1 cellular context compared by ENCODE assay signal in genomic region chr6:42226251-42227143, GRCh38.
TF ChIP-seq lines count a peak whose summit lies in the region.

No MANE protein-coding gene starts in this region.

TF ChIP-seq in HepG2, 621 proteins besides CTCF, POLR2A, EP300 and RAD21 (continued from another document):
- TF ChIP-seq, protein P1, sequence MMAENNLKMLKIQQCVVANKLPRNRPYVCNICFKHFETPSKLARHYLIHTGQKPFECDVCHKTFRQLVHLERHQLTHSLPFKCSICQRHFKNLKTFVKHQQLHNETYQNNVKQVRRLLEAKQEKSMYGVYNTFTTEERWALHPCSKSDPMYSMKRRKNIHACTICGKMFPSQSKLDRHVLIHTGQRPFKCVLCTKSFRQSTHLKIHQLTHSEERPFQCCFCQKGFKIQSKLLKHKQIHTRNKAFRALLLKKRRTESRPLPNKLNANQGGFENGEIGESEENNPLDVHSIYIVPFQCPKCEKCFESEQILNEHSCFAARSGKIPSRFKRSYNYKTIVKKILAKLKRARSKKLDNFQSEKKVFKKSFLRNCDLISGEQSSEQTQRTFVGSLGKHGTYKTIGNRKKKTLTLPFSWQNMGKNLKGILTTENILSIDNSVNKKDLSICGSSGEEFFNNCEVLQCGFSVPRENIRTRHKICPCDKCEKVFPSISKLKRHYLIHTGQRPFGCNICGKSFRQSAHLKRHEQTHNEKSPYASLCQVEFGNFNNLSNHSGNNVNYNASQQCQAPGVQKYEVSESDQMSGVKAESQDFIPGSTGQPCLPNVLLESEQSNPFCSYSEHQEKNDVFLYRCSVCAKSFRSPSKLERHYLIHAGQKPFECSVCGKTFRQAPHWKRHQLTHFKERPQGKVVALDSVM (CRISPR knock-in tag; IDR thresholded peaks at IDR 0.05): no peak
- TF ChIP-seq LCORL (IDR thresholded peaks at IDR 0.05) (no peak), LCORL (CRISPR knock-in tag; IDR thresholded peaks at IDR 0.05) (no peak), IRF2 (CRISPR knock-in tag; IDR thresholded peaks at IDR 0.05) (no peak), PHF21A (CRISPR knock-in tag; IDR thresholded peaks at IDR 0.05) (peak; percentile 30; the same call in 1 of the 2 replicates), ZNF10 (CRISPR knock-in tag; IDR thresholded peaks at IDR 0.05; ENCODE audit: borderline replicate concordance, low read depth) (no peak), SP2 (CRISPR knock-in tag; IDR thresholded peaks at IDR 0.05) (no peak), TEAD3 (CRISPR knock-in tag; optimal IDR thresholded peaks at IDR 0.05; ENCODE audit: borderline replicate concordance) (no peak), ZNF292 (CRISPR knock-in tag; IDR thresholded peaks at IDR 0.05; ENCODE audit: borderline replicate concordance, low read depth) (peak; percentile 42; the same call in 1 of the 2 replicates), FOXP1 (IDR thresholded peaks at IDR 0.05) (no peak), FOXP1 (CRISPR knock-in tag; IDR thresholded peaks at IDR 0.05) (no peak), THAP11 (CRISPR knock-in tag; IDR thresholded peaks at IDR 0.05) (no peak), ZNF460 (CRISPR knock-in tag; IDR thresholded peaks at IDR 0.05; ENCODE audit: borderline replicate concordance) (no peak), RCOR2 (CRISPR knock-in tag; IDR thresholded peaks at IDR 0.05) (no peak), HMG20B (CRISPR knock-in tag; conservative IDR thresholded peaks at IDR 0.05) (no peak), ZNF878 (CRISPR knock-in tag; IDR thresholded peaks at IDR 0.05) (no peak), FOXJ3 (CRISPR knock-in tag; IDR thresholded peaks at IDR 0.05; ENCODE audit: borderline replicate concordance) (no peak), NR2F2 (IDR thresholded peaks at IDR 0.05; ENCODE audit: borderline replicate concordance, low read depth) (no peak), ZNF468 (CRISPR knock-in tag; IDR thresholded peaks at IDR 0.05) (no peak), KLF9 (CRISPR knock-in tag; IDR thresholded peaks at IDR 0.05; ENCODE audit: low read depth) (no peak), POLR2G (IDR thresholded peaks at IDR 0.05; ENCODE audit: low read depth, low read length) (0 out of 2 replicates have a peak, but pooled peaks have one; percentile 26), HNF4G (IDR thresholded peaks at IDR 0.05; ENCODE audit: borderline replicate concordance, low read depth, low read length) (peak; percentile 14; the same call in 1 of the 2 replicates), HNF4G (CRISPR knock-in tag; IDR thresholded peaks at IDR 0.05; ENCODE audit: borderline replicate concordance, low read depth) (no peak), ZNF441 (CRISPR knock-in tag; IDR thresholded peaks at IDR 0.05; ENCODE audit: borderline replicate concordance) (no peak), MAFF (IDR thresholded peaks at IDR 0.05; ENCODE audit: low read depth, low read length) (peak; percentile 30), ZMYM3 (CRISPR knock-in tag; IDR thresholded peaks at IDR 0.05) (peak; percentile 47; the same call in 1 of the 2 replicates), ZXDC (CRISPR knock-in tag; IDR thresholded peaks at IDR 0.05) (no peak), KMT2A (CRISPR knock-in tag; IDR thresholded peaks at IDR 0.05) (no peak), ZNF501 (CRISPR knock-in tag; IDR thresholded peaks at IDR 0.05) (peak; percentile 66; the same call in 1 of the 2 replicates), KDM6A (CRISPR knock-in tag; IDR thresholded peaks at IDR 0.05; ENCODE audit: low read depth) (no peak), RXRA (CRISPR knock-in tag; IDR thresholded peaks at IDR 0.05) (peak; percentile 89; the same call in 1 of the 2 replicates), MXD3 (CRISPR knock-in tag; IDR thresholded peaks at IDR 0.05) (no peak), SALL1 (CRISPR knock-in tag; IDR thresholded peaks at IDR 0.05) (peak; percentile 18; the same call in 1 of the 2 replicates), GFI1 (CRISPR knock-in tag; IDR thresholded peaks at IDR 0.05; ENCODE audit: borderline replicate concordance) (no peak), SNAI1 (CRISPR knock-in tag; IDR thresholded peaks at IDR 0.05; ENCODE audit: borderline replicate concordance) (no peak), PCBP2 (optimal IDR thresholded peaks at IDR 0.05; ENCODE audit: low read depth, low read length, poor library complexity, severe bottlenecking) (no peak), SAP130 (CRISPR knock-in tag; IDR thresholded peaks at IDR 0.05; ENCODE audit: low read depth) (peak; percentile 52), ATF7 (IDR thresholded peaks at IDR 0.05) (no peak), ATF7 (CRISPR knock-in tag; IDR thresholded peaks at IDR 0.05) (no peak), KDM1A (CRISPR knock-in tag; IDR thresholded peaks at IDR 0.05) (no peak), ZBTB7A (CRISPR knock-in tag; IDR thresholded peaks at IDR 0.05) (no peak), NR2F1 (CRISPR knock-in tag; IDR thresholded peaks at IDR 0.05) (0 out of 4 replicates have a peak, but pooled peaks of 1 of the 2 experiments have one; percentile 41), SMAD1 (CRISPR knock-in tag; IDR thresholded peaks at IDR 0.05; ENCODE audit: borderline replicate concordance, low read depth) (no peak)
- TF ChIP-seq, protein P2, sequence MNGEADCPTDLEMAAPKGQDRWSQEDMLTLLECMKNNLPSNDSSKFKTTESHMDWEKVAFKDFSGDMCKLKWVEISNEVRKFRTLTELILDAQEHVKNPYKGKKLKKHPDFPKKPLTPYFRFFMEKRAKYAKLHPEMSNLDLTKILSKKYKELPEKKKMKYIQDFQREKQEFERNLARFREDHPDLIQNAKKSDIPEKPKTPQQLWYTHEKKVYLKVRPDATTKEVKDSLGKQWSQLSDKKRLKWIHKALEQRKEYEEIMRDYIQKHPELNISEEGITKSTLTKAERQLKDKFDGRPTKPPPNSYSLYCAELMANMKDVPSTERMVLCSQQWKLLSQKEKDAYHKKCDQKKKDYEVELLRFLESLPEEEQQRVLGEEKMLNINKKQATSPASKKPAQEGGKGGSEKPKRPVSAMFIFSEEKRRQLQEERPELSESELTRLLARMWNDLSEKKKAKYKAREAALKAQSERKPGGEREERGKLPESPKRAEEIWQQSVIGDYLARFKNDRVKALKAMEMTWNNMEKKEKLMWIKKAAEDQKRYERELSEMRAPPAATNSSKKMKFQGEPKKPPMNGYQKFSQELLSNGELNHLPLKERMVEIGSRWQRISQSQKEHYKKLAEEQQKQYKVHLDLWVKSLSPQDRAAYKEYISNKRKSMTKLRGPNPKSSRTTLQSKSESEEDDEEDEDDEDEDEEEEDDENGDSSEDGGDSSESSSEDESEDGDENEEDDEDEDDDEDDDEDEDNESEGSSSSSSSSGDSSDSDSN (CRISPR knock-in tag; IDR thresholded peaks at IDR 0.05): 0 out of 2 replicates have a peak, but pooled peaks have one; percentile 20
- TF ChIP-seq, protein P3, sequence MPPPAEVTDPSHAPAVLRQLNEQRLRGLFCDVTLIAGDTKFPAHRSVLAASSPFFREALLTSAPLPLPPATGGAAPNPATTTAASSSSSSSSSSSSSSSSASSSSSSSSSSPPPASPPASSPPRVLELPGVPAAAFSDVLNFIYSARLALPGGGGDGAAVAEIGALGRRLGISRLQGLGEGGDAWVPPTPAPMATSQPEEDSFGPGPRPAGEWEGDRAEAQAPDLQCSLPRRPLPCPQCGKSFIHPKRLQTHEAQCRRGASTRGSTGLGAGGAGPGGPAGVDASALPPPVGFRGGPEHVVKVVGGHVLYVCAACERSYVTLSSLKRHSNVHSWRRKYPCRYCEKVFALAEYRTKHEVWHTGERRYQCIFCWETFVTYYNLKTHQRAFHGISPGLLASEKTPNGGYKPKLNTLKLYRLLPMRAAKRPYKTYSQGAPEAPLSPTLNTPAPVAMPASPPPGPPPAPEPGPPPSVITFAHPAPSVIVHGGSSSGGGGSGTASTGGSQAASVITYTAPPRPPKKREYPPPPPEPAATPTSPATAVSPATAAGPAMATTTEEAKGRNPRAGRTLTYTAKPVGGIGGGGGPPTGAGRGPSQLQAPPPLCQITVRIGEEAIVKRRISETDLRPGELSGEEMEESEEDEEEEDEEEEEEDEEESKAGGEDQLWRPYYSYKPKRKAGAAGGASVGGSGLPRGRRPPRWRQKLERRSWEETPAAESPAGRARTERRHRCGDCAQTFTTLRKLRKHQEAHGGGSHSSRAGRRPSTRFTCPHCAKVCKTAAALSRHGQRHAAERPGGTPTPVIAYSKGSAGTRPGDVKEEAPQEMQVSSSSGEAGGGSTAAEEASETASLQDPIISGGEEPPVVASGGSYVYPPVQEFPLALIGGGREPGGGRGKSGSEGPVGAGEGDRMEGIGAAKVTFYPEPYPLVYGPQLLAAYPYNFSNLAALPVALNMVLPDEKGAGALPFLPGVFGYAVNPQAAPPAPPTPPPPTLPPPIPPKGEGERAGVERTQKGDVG (CRISPR knock-in tag; IDR thresholded peaks at IDR 0.05; ENCODE audit: borderline replicate concordance): no peak
- TF ChIP-seq, protein P4, sequence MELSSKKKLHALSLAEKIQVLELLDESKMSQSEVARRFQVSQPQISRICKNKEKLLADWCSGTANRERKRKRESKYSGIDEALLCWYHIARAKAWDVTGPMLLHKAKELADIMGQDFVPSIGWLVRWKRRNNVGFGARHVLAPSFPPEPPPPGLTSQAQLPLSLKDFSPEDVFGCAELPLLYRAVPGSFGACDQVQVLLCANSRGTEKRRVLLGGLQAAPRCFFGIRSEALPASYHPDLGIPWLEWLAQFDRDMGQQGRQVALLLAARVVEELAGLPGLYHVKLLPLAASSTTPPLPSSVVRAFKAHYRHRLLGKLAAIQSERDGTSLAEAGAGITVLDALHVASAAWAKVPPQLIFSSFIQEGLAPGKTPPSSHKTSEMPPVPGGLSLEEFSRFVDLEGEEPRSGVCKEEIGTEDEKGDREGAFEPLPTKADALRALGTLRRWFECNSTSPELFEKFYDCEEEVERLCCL (CRISPR knock-in tag; IDR thresholded peaks at IDR 0.05; ENCODE audit: borderline replicate concordance): no peak
- TF ChIP-seq, protein P5, sequence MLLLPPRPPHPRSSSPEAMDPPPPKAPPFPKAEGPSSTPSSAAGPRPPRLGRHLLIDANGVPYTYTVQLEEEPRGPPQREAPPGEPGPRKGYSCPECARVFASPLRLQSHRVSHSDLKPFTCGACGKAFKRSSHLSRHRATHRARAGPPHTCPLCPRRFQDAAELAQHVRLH (CRISPR knock-in tag; IDR thresholded peaks at IDR 0.05; ENCODE audit: borderline replicate concordance, low read depth): 0 out of 2 replicates have a peak, but pooled peaks have one; percentile 35
- TF ChIP-seq, protein P6, sequence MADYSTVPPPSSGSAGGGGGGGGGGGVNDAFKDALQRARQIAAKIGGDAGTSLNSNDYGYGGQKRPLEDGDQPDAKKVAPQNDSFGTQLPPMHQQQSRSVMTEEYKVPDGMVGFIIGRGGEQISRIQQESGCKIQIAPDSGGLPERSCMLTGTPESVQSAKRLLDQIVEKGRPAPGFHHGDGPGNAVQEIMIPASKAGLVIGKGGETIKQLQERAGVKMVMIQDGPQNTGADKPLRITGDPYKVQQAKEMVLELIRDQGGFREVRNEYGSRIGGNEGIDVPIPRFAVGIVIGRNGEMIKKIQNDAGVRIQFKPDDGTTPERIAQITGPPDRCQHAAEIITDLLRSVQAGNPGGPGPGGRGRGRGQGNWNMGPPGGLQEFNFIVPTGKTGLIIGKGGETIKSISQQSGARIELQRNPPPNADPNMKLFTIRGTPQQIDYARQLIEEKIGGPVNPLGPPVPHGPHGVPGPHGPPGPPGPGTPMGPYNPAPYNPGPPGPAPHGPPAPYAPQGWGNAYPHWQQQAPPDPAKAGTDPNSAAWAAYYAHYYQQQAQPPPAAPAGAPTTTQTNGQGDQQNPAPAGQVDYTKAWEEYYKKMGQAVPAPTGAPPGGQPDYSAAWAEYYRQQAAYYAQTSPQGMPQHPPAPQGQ (CRISPR knock-in tag; IDR thresholded peaks at IDR 0.05; ENCODE audit: borderline replicate concordance): no peak
- TF ChIP-seq, protein P7, sequence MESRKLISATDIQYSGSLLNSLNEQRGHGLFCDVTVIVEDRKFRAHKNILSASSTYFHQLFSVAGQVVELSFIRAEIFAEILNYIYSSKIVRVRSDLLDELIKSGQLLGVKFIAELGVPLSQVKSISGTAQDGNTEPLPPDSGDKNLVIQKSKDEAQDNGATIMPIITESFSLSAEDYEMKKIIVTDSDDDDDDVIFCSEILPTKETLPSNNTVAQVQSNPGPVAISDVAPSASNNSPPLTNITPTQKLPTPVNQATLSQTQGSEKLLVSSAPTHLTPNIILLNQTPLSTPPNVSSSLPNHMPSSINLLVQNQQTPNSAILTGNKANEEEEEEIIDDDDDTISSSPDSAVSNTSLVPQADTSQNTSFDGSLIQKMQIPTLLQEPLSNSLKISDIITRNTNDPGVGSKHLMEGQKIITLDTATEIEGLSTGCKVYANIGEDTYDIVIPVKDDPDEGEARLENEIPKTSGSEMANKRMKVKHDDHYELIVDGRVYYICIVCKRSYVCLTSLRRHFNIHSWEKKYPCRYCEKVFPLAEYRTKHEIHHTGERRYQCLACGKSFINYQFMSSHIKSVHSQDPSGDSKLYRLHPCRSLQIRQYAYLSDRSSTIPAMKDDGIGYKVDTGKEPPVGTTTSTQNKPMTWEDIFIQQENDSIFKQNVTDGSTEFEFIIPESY (CRISPR knock-in tag; IDR thresholded peaks at IDR 0.05): no peak
